Comparison of ENCODE assay signal across 1 cellular context in the genomic region with DNA sequence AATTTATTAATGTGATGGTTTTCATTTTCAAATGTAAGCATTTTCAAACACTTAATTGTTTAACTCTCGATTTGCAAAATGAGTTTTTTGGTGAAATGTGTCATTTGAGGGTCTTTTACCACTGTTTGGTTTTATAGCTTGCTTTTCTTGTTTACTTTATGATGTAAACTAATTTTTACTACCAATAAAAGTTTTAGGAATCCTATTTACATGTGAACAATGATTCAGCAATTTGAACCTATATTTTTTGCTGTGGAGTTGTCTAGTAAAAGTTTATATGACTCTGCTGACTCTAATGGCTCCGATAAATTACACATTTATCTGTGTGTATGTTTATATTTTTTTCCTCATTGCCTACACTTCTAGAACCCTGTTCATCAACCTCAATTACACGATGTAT.
TF ChIP-seq lines count a peak whose summit lies in the region.

No MANE protein-coding gene starts in this region.

TF ChIP-seq in HEK293, 187 proteins besides CTCF, POLR2A, EP300 and RAD21 (continued from another document):
- TF ChIP-seq, protein P1, sequence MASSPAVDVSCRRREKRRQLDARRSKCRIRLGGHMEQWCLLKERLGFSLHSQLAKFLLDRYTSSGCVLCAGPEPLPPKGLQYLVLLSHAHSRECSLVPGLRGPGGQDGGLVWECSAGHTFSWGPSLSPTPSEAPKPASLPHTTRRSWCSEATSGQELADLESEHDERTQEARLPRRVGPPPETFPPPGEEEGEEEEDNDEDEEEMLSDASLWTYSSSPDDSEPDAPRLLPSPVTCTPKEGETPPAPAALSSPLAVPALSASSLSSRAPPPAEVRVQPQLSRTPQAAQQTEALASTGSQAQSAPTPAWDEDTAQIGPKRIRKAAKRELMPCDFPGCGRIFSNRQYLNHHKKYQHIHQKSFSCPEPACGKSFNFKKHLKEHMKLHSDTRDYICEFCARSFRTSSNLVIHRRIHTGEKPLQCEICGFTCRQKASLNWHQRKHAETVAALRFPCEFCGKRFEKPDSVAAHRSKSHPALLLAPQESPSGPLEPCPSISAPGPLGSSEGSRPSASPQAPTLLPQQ (tag by site-specific recombination; IDR thresholded peaks at IDR 0.05), result peak; percentile 32; the same call in 1 of the 2 replicates
- no peak for TF ChIP-seq ZNF155 (tag by site-specific recombination; IDR thresholded peaks at IDR 0.05)
- TF ChIP-seq ZNF138 (tag by site-specific recombination; IDR thresholded peaks at IDR 0.05; ENCODE audit: borderline replicate concordance), result no peak
- no peak for TF ChIP-seq ZNF274 (IDR thresholded peaks at IDR 0.05; ENCODE audit: low read length)
- no peak for TF ChIP-seq ZNF274 (tag by site-specific recombination; IDR thresholded peaks at IDR 0.05; ENCODE audit: borderline replicate concordance)
- no peak for TF ChIP-seq ZNF239 (tag by site-specific recombination; IDR thresholded peaks at IDR 0.05)
- no peak for TF ChIP-seq ZNF777 (tag by site-specific recombination; IDR thresholded peaks at IDR 0.05; ENCODE audit: borderline replicate concordance)
- peak; percentile 36 for TF ChIP-seq ZNF529 (tag by site-specific recombination; IDR thresholded peaks at IDR 0.05; ENCODE audit: insufficient replicate concordance)
- no peak for TF ChIP-seq GLIS1 (tag by site-specific recombination; IDR thresholded peaks at IDR 0.05)
- peak; percentile 37; the same call in 1 of the 2 replicates for TF ChIP-seq ZNF629 (tag by site-specific recombination; IDR thresholded peaks at IDR 0.05)
- TF ChIP-seq ZNF544 (tag by site-specific recombination; IDR thresholded peaks at IDR 0.05), result no peak
- no peak for TF ChIP-seq ZNF549 (tag by site-specific recombination; IDR thresholded peaks at IDR 0.05)
- TF ChIP-seq ZNF513 (tag by site-specific recombination; IDR thresholded peaks at IDR 0.05), result 0 out of 2 replicates have a peak, but pooled peaks have one; percentile 15
- TF ChIP-seq, protein P2, sequence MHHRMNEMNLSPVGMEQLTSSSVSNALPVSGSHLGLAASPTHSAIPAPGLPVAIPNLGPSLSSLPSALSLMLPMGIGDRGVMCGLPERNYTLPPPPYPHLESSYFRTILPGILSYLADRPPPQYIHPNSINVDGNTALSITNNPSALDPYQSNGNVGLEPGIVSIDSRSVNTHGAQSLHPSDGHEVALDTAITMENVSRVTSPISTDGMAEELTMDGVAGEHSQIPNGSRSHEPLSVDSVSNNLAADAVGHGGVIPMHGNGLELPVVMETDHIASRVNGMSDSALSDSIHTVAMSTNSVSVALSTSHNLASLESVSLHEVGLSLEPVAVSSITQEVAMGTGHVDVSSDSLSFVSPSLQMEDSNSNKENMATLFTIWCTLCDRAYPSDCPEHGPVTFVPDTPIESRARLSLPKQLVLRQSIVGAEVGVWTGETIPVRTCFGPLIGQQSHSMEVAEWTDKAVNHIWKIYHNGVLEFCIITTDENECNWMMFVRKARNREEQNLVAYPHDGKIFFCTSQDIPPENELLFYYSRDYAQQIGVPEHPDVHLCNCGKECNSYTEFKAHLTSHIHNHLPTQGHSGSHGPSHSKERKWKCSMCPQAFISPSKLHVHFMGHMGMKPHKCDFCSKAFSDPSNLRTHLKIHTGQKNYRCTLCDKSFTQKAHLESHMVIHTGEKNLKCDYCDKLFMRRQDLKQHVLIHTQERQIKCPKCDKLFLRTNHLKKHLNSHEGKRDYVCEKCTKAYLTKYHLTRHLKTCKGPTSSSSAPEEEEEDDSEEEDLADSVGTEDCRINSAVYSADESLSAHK (tag by site-specific recombination; IDR thresholded peaks at IDR 0.05), result 0 out of 2 replicates have a peak, but pooled peaks have one; percentile 65
- peak; percentile 67; the same call in 1 of the 2 replicates for TF ChIP-seq BCL11B (tag by site-specific recombination; IDR thresholded peaks at IDR 0.05; ENCODE audit: low read depth)
- 0 out of 2 replicates have a peak, but pooled peaks have one; percentile 27 for TF ChIP-seq INSM2 (tag by site-specific recombination; IDR thresholded peaks at IDR 0.05)
- TF ChIP-seq, protein P3, sequence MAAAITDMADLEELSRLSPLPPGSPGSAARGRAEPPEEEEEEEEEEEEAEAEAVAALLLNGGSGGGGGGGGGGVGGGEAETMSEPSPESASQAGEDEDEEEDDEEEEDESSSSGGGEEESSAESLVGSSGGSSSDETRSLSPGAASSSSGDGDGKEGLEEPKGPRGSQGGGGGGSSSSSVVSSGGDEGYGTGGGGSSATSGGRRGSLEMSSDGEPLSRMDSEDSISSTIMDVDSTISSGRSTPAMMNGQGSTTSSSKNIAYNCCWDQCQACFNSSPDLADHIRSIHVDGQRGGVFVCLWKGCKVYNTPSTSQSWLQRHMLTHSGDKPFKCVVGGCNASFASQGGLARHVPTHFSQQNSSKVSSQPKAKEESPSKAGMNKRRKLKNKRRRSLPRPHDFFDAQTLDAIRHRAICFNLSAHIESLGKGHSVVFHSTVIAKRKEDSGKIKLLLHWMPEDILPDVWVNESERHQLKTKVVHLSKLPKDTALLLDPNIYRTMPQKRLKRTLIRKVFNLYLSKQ (tag by site-specific recombination; IDR thresholded peaks at IDR 0.05; ENCODE audit: borderline replicate concordance), result no peak
- TF ChIP-seq ZNF843 (tag by site-specific recombination; IDR thresholded peaks at IDR 0.05), result peak; percentile 89
- TF ChIP-seq ZEB2 (tag by site-specific recombination; IDR thresholded peaks at IDR 0.05), result peak; percentile 78
- TF ChIP-seq, protein P4, sequence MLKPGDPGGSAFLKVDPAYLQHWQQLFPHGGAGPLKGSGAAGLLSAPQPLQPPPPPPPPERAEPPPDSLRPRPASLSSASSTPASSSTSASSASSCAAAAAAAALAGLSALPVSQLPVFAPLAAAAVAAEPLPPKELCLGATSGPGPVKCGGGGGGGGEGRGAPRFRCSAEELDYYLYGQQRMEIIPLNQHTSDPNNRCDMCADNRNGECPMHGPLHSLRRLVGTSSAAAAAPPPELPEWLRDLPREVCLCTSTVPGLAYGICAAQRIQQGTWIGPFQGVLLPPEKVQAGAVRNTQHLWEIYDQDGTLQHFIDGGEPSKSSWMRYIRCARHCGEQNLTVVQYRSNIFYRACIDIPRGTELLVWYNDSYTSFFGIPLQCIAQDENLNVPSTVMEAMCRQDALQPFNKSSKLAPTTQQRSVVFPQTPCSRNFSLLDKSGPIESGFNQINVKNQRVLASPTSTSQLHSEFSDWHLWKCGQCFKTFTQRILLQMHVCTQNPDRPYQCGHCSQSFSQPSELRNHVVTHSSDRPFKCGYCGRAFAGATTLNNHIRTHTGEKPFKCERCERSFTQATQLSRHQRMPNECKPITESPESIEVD (tag by site-specific recombination; IDR thresholded peaks at IDR 0.05), result peak; percentile 98
- TF ChIP-seq ZNF610 (tag by site-specific recombination; IDR thresholded peaks at IDR 0.05; ENCODE audit: borderline replicate concordance), result 0 out of 2 replicates have a peak, but pooled peaks have one; percentile 17
- TF ChIP-seq ZBTB20 (tag by site-specific recombination; IDR thresholded peaks at IDR 0.05), result 0 out of 2 replicates have a peak, but pooled peaks have one; percentile 38
- 0 out of 2 replicates have a peak, but pooled peaks have one; percentile 21 for TF ChIP-seq KLF9 (tag by site-specific recombination; IDR thresholded peaks at IDR 0.05; ENCODE audit: low read depth)
- TF ChIP-seq MYNN (tag by site-specific recombination; IDR thresholded peaks at IDR 0.05; ENCODE audit: borderline replicate concordance), result peak; percentile 44; the same call in 1 of the 2 replicates
- peak; percentile 87 for TF ChIP-seq FEZF1 (tag by site-specific recombination; IDR thresholded peaks at IDR 0.05)
- TF ChIP-seq, protein P5, sequence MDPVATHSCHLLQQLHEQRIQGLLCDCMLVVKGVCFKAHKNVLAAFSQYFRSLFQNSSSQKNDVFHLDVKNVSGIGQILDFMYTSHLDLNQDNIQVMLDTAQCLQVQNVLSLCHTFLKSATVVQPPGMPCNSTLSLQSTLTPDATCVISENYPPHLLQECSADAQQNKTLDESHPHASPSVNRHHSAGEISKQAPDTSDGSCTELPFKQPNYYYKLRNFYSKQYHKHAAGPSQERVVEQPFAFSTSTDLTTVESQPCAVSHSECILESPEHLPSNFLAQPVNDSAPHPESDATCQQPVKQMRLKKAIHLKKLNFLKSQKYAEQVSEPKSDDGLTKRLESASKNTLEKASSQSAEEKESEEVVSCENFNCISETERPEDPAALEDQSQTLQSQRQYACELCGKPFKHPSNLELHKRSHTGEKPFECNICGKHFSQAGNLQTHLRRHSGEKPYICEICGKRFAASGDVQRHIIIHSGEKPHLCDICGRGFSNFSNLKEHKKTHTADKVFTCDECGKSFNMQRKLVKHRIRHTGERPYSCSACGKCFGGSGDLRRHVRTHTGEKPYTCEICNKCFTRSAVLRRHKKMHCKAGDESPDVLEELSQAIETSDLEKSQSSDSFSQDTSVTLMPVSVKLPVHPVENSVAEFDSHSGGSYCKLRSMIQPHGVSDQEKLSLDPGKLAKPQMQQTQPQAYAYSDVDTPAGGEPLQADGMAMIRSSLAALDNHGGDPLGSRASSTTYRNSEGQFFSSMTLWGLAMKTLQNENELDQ (tag by site-specific recombination; IDR thresholded peaks at IDR 0.05; ENCODE audit: low read depth), result 0 out of 2 replicates have a peak, but pooled peaks have one; percentile 52
- TF ChIP-seq ZNF184 (tag by site-specific recombination; IDR thresholded peaks at IDR 0.05), result no peak
- TF ChIP-seq SP7 (tag by site-specific recombination; IDR thresholded peaks at IDR 0.05), result peak; percentile 57; the same call in 1 of the 2 replicates
- TF ChIP-seq ZNF19 (tag by site-specific recombination; IDR thresholded peaks at IDR 0.05; ENCODE audit: low read depth), result no peak
- peak; percentile 64; the same call in 1 of the 2 replicates for TF ChIP-seq HIC1 (tag by site-specific recombination; IDR thresholded peaks at IDR 0.05)
- TF ChIP-seq ZNF404 (tag by site-specific recombination; IDR thresholded peaks at IDR 0.05), result no peak
